In genomic region chr13:74573654-74574053, GRCh38 we compare ENCODE assay signal across 13 cellular contexts.
DNase-seq lines count a peak whose midpoint lies in the region; ATAC-seq, FAIRE-seq and TF ChIP-seq lines count a peak whose summit lies in the region.
"Had no signal": no experiment of that assay in that cellular context is flagged by ENCODE, and none has a peak within 500 bp of the region (broad histone marks: within the 10 kb centered on the region; RNA-seq: fewer than 3 reads in every experiment).

No MANE protein-coding gene starts in this region.

- no peak overlapping the region for H3K27ac Mint-ChIP-seq in stimulated activated naive CD8-positive, alpha-beta T cell treated with anti-CD3 and anti-CD28 coated beads, Interleukin-15, amount 100 ng/mL, for 72 hours
- H3K27ac Mint-ChIP-seq: IgD-negative memory B cell had no signal

- peaks cover 17% of the 10 kb centered on the region for H3K4me1 Mint-ChIP-seq in stimulated activated naive CD8-positive, alpha-beta T cell treated with anti-CD3 and anti-CD28 coated beads, Interleukin-15, amount 100 ng/mL, for 72 hours

- no peaks in the 10 kb centered on the region for H3K36me3 ChIP-seq in HepG2 (replicated peaks in 1 of 2; ENCODE audit: control insufficient read depth in 1 of 2, insufficient read depth in 2 of 2, low read length in 2 of 2)
- H3K36me3 ChIP-seq in right lobe of liver, result no peaks in the 10 kb centered on the region

- intact Hi-C loops in HepG2 (cut with micrococcal nuclease; ENCODE audit: unreplicated experiment), result no loop called here
- intact Hi-C loops in right lobe of liver (cut with DNase I), result no loop called here

- no peak for TF ChIP-seq RAD21 in HepG2 (CRISPR knock-in tag; IDR thresholded peaks at IDR 0.05)

- no peak overlapping the region for H3K27ac ChIP-seq in HepG2 (ENCODE audit: extremely low read length, insufficient read depth, low read length)
- H3K27ac ChIP-seq in right lobe of liver, result no peak overlapping the region
- H3K27ac ChIP-seq: parathyroid adenoma had no signal

- H3K27me3 ChIP-seq in HepG2 (ENCODE audit: control insufficient read depth in 1 of 2, insufficient read depth in 2 of 2, low read length in 2 of 2), result peaks cover 0 to 15% of the 10 kb centered on the region in 2 experiments; a peak in 1 of 5 replicates
- H3K27me3 ChIP-seq in right lobe of liver, result no peaks in the 10 kb centered on the region

- 21% methylated on average over 7 of the region's 7 CpGs for WGBS in HepG2 (ENCODE audit: low lambda C conversion rate)
- WGBS in right lobe of liver (ENCODE audit: insufficient coverage, low coverage, low lambda C conversion rate, missing lambda C conversion rate), result 56% methylated on average over 7 of the region's 7 CpGs

- TF ChIP-seq EP300 in HepG2 (IDR thresholded peaks at IDR 0.05; ENCODE audit: low read depth in 2 of 2, low read length in 2 of 2) (no peak), HepG2 (CRISPR knock-in tag; IDR thresholded peaks at IDR 0.05; ENCODE audit: borderline replicate concordance) (no peak)

- POLR2A ChIA-PET in HepG2 (lab: Yijun Ruan, JAX), result no interaction called here

- TF ChIP-seq POLR2A in HepG2 (IDR thresholded peaks at IDR 0.05; ENCODE audit: insufficient read depth in 1 of 2, low read depth in 2 of 2, low read length in 2 of 2), result no peak
- TF ChIP-seq POLR2A in right lobe of liver (IDR thresholded peaks at IDR 0.05), result no peak

- peak; percentile 54; the same call in 2 of the 3 replicates for ATAC-seq in HepG2
- no peak for ATAC-seq in right lobe of liver
- ATAC-seq in stimulated activated naive CD8-positive, alpha-beta T cell treated with anti-CD3 and anti-CD28 coated beads, Interleukin-15, amount 100 ng/mL, for 72 hours, result no peak
- no peak for ATAC-seq in GM21619 (IDR thresholded peaks at IDR 0.05; ENCODE audit: unreplicated experiment)
- ATAC-seq in HG02642 (IDR thresholded peaks at IDR 0.05; ENCODE audit: poor library complexity, unreplicated experiment), result no peak

- H3K9ac ChIP-seq in HepG2 (ENCODE audit: insufficient read depth, low read depth, low read length), result no peak overlapping the region
- H3K9ac ChIP-seq: parathyroid adenoma had no signal

- CTCF ChIA-PET in HepG2 (lab: Yijun Ruan, JAX; ENCODE audit: low intra/inter-chr PET ratio, low total read pairs), result no interaction called here

- in situ Hi-C loops in HepG2 (cut with HindIII; ENCODE audit: extremely low pct_ligation_motif_present, low pct_unique_long_range_greater_than_20kb), result loop anchor here (25.0 kb wide), 1 partner anchor 639 kb away; no protein-coding TSS in a partner anchor

- H4K20me1 ChIP-seq in HepG2 (ENCODE audit: insufficient read depth, low read length), result no peaks in the 10 kb centered on the region

- no peaks in the 10 kb centered on the region for H3K79me2 ChIP-seq in HepG2 (ENCODE audit: insufficient read depth, low read length)
- H3K79me2 ChIP-seq: parathyroid adenoma had no signal

- H3K9me3 ChIP-seq in HepG2 (ENCODE audit: low read length) (no peaks in the 10 kb centered on the region), right lobe of liver (no peaks in the 10 kb centered on the region)

- BruUV-seq in HepG2 (replicated peaks; lab: Mats Ljungman, UMichigan), result no TSS peak

- H3K4me1 ChIP-seq in HepG2 (ENCODE audit: insufficient read depth, low read length) (no peaks in the 10 kb centered on the region), right lobe of liver (no peaks in the 10 kb centered on the region)
- H3K4me1 ChIP-seq: parathyroid adenoma had no signal

- no peaks in the 10 kb centered on the region for H3K9me3 Mint-ChIP-seq in stimulated activated naive CD8-positive, alpha-beta T cell treated with anti-CD3 and anti-CD28 coated beads, Interleukin-15, amount 100 ng/mL, for 72 hours
- H3K9me3 Mint-ChIP-seq: IgD-negative memory B cell had no signal

- no peak overlapping the region for H3K4me2 ChIP-seq in HepG2 (ENCODE audit: low read depth, low read length)

- H3K27me3 Mint-ChIP-seq in stimulated activated naive CD8-positive, alpha-beta T cell treated with anti-CD3 and anti-CD28 coated beads, Interleukin-15, amount 100 ng/mL, for 72 hours, result peaks cover 44% of the 10 kb centered on the region

- FAIRE-seq in HepG2 (lab: Jason Lieb, UNC), result no peak
- FAIRE-seq: GM19239, islet of Langerhans had no signal

- DNase-seq in HepG2 (ENCODE audit: low spot score), result peak; percentile 3
- DNase-seq in right lobe of liver, result no peak
- peak; percentile 15 for DNase-seq in NCI-H1092 (lab: John Stamatoyannopoulos, UW)
- peak; percentile 18 for DNase-seq in dermis blood vessel endothelial cell
- peak; percentile 7 to 12 for DNase-seq in stimulated activated naive CD8-positive, alpha-beta T cell treated with anti-CD3 and anti-CD28 coated beads, Interleukin-15, amount 100 ng/mL, for 72 hours
- no peak for DNase-seq in GDM1 (lab: John Stamatoyannopoulos, UW)
- DNase-seq: activated gamma-delta T cell treated with Interleukin-2 at 50 U/mL for 16 hours had no signal

- H3K4me3 Mint-ChIP-seq in stimulated activated naive CD8-positive, alpha-beta T cell treated with anti-CD3 and anti-CD28 coated beads, Interleukin-15, amount 100 ng/mL, for 72 hours, result no peak overlapping the region
- H3K4me3 Mint-ChIP-seq: IgD-negative memory B cell had no signal

- H3K4me3 ChIP-seq in HepG2 (replicated peaks in 1 of 3; ENCODE audit: insufficient read depth in 1 of 3, low read depth in 2 of 3, low read length in 3 of 3) (no peak overlapping the region), right lobe of liver (no peak overlapping the region)

- H2AFZ ChIP-seq in HepG2 (ENCODE audit: low read length), result no peak overlapping the region
- H2AFZ ChIP-seq: parathyroid adenoma had no signal

- TF ChIP-seq CTCF in HepG2 (CRISPR knock-in tag; IDR thresholded peaks at IDR 0.05) (peak; percentile 29; the same call in 1 of the 2 replicates), right lobe of liver (IDR thresholded peaks at IDR 0.05) (peak in 1 of 4 donors; percentile 14)

TF ChIP-seq in HepG2, 621 proteins besides CTCF, POLR2A, EP300 and RAD21:
- TF ChIP-seq STAG1 (CRISPR knock-in tag; IDR thresholded peaks at IDR 0.05) (peak; percentile 33), CCAR2 (optimal IDR thresholded peaks at IDR 0.05; ENCODE audit: low read depth, low read length) (no peak)

Comparison
In these comparisons a context has a peak if more than half of its experiments do, and no peak if none do; other contexts are left out.
1. DNase-seq: peak in HepG2 (single experiment), NCI-H1092 (single experiment), dermis blood vessel endothelial cell (single experiment) and stimulated activated naive CD8-positive, alpha-beta T cell treated with anti-CD3 and anti-CD28 coated beads, Interleukin-15, amount 100 ng/mL, for 72 hours (2 of 2); none in right lobe of liver (0 of 3) and GDM1 (single experiment).